10 cellular contexts compared by ENCODE assay signal in genomic region chr1:61226791-61227567, GRCh38.
DNase-seq lines count a peak whose midpoint lies in the region; FAIRE-seq and TF ChIP-seq lines count a peak whose summit lies in the region.
"Had no signal": no experiment of that assay in that cellular context is flagged by ENCODE, and none has a peak within 500 bp of the region (broad histone marks: within the 10 kb centered on the region; RNA-seq: fewer than 3 reads in every experiment).

No MANE protein-coding gene starts in this region.

- no peaks in the 10 kb centered on the region for H4K20me1 ChIP-seq in SK-N-SH (ENCODE audit: insufficient read depth)
- no peaks in the 10 kb centered on the region for H4K20me1 ChIP-seq in keratinocyte (ENCODE audit: control insufficient read depth, extremely low read depth, insufficient read depth, low read length)

- TF ChIP-seq POLR2A in vagina (IDR thresholded peaks at IDR 0.05): no peak

- H2AFZ ChIP-seq in SK-N-SH (ENCODE audit: low read depth) (peak overlapping the region; percentile 52; the same call in 1 of the 2 replicates), keratinocyte (ENCODE audit: control insufficient read depth, low read length) (peak overlapping the region; percentile 24)

- peaks cover 5% of the 10 kb centered on the region for H3F3A ChIP-seq in SK-N-SH (replicated peaks; ENCODE audit: insufficient read depth)

- H3K27ac ChIP-seq in SK-N-SH (ENCODE audit: low read depth in 2 of 2, low read length in 1 of 2) (peak overlapping the region; percentile 22 to 90; a peak in 3 of 4 replicates), keratinocyte (ENCODE audit: control insufficient read depth, insufficient read depth, low read length) (peak overlapping the region; percentile 59), vagina (peak overlapping the region; percentile 43)

- no peaks in the 10 kb centered on the region for H3K36me3 ChIP-seq in SK-N-SH (replicated peaks in 1 of 2; ENCODE audit: control insufficient read depth in 1 of 2, insufficient read depth in 2 of 2, low read length in 1 of 2)
- H3K36me3 ChIP-seq in keratinocyte (ENCODE audit: control insufficient read depth in 2 of 2, extremely low read depth in 1 of 2, insufficient read depth in 2 of 2, low read length in 2 of 2): no peaks in the 10 kb centered on the region
- no peaks in the 10 kb centered on the region for H3K36me3 ChIP-seq in vagina

- DNase-seq in NCI-H82 (lab: John Stamatoyannopoulos, UW): peak; percentile 53
- no peak for DNase-seq in NCI-H82 treated with DMSO at 0.1 percent for 48 hours (lab: John Stamatoyannopoulos, UW; ENCODE audit: unreplicated experiment)
- DNase-seq in SK-N-SH: peak; percentile 44
- DNase-seq in keratinocyte (ENCODE audit: low read depth, low spot score): no peak
- DNase-seq in vagina (ENCODE audit: extremely low spot score in 2 of 2): no peak
- no peak for DNase-seq in posterior vena cava (ENCODE audit: low spot score)
- DNase-seq in NAMALWA (ENCODE audit: low spot score): no peak
- DNase-seq in Kasumi-1 (lab: John Stamatoyannopoulos, UW): no peak
- DNase-seq: activated CD8-positive, alpha-beta memory T cell treated with anti-CD3 and anti-CD28 coated beads for 24 hours; stimulated activated naive CD4-positive, alpha-beta T cell had no signal

- H3K27me3 ChIP-seq in SK-N-SH (ENCODE audit: insufficient read depth) (no peaks in the 10 kb centered on the region), keratinocyte (ENCODE audit: control insufficient read depth, extremely low read depth, insufficient read depth, low read length) (no peaks in the 10 kb centered on the region), vagina (no peaks in the 10 kb centered on the region)

- H3K4me2 ChIP-seq in SK-N-SH (peak overlapping the region; percentile 43), keratinocyte (ENCODE audit: control insufficient read depth, extremely low read depth, insufficient read depth, low read depth, low read length) (peak overlapping the region; percentile 79)

- H3K9me1 ChIP-seq in keratinocyte (ENCODE audit: control insufficient read depth, extremely low read depth, insufficient read depth, low read length): no peaks in the 10 kb centered on the region

- CTCF ChIA-PET in SK-N-SH (lab: Yijun Ruan, JAX): interaction anchor here (1.2 to 2.2 kb wide), 3 partner anchors 11 to 178 kb away, joined by 3 to 5 read pairs (median 4); no protein-coding TSS in a partner anchor

- no peaks in the 10 kb centered on the region for H3K9me3 ChIP-seq in SK-N-SH
- no peaks in the 10 kb centered on the region for H3K9me3 ChIP-seq in keratinocyte (ENCODE audit: control insufficient read depth, low read depth, low read length)
- H3K9me3 ChIP-seq in vagina: no peaks in the 10 kb centered on the region

- TF ChIP-seq RAD21 in SK-N-SH (IDR thresholded peaks at IDR 0.05; ENCODE audit: low read length): peak; percentile 29

- peak overlapping the region; percentile 16 to 31; a peak in 3 of 4 replicates for H3K4me3 ChIP-seq in SK-N-SH (ENCODE audit: low read depth in 2 of 2, low read length in 1 of 2)
- H3K4me3 ChIP-seq in keratinocyte (ENCODE audit: control insufficient read depth in 2 of 3, extremely low read depth in 1 of 3, insufficient read depth in 2 of 3, low read depth in 1 of 3, low read length in 3 of 3): peak overlapping the region in 2 of 3 experiments; percentile 33 to 58
- peak overlapping the region; percentile 19 for H3K4me3 ChIP-seq in vagina

- dilution Hi-C loops in keratinocyte (cut with MboI; ENCODE audit: extremely low pct_ligation_motif_present, low sequenced_read_pairs): no loop called here

- H3K79me2 ChIP-seq in SK-N-SH (ENCODE audit: insufficient read depth) (no peaks in the 10 kb centered on the region), keratinocyte (ENCODE audit: control insufficient read depth, insufficient read depth, low read length) (no peaks in the 10 kb centered on the region)

- peaks cover 0 to 26% of the 10 kb centered on the region in 2 experiments for H3K4me1 ChIP-seq in SK-N-SH (ENCODE audit: control insufficient read depth in 1 of 2, insufficient read depth in 2 of 2, low read depth in 1 of 2, low read length in 1 of 2)
- H3K4me1 ChIP-seq in keratinocyte (ENCODE audit: control insufficient read depth, extremely low read depth, insufficient read depth, low read length): peaks cover 15% of the 10 kb centered on the region
- peaks cover 48% of the 10 kb centered on the region for H3K4me1 ChIP-seq in vagina

- FAIRE-seq in keratinocyte (lab: Jason Lieb, UNC): peak; percentile 52

- H3K9ac ChIP-seq in SK-N-SH (no peak overlapping the region), keratinocyte (ENCODE audit: control insufficient read depth, extremely low read depth, insufficient read depth, low read length) (peak overlapping the region; percentile 47)

- POLR2A ChIA-PET in SK-N-SH (lab: Yijun Ruan, JAX): interaction anchor here (0.9 kb wide), 1 partner anchor 145 kb away, joined by 5 read pairs; the partner anchor contains the start of gene NFIA

- 32% methylated on average over 12 of the region's 12 CpGs for WGBS in SK-N-SH (ENCODE audit: low lambda C conversion rate)

- intact Hi-C loops in vagina (cut with DNase I) (no loop called here), posterior vena cava (cut with DNase I) (no loop called here)

- TF ChIP-seq EP300 in SK-N-SH (IDR thresholded peaks at IDR 0.05; ENCODE audit: borderline replicate concordance in 1 of 2, low read depth in 1 of 2, low read length in 1 of 2): peak in 1 of 2 experiments; percentile 70; a peak in 2 of 4 replicates

- TF ChIP-seq CTCF in SK-N-SH (IDR thresholded peaks at IDR 0.05) (no peak), keratinocyte (optimal IDR thresholded peaks at IDR 0.05 in 1 of 3, IDR thresholded peaks at IDR 0.05 in 1 of 3, conservative IDR thresholded peaks at IDR 0.05 in 1 of 3; ENCODE audit: extremely low read depth in 1 of 3, insufficient read depth in 2 of 3, low read length in 3 of 3) (no peak), vagina (IDR thresholded peaks at IDR 0.05) (no peak)

- H3K9me2 ChIP-seq in SK-N-SH: no peaks in the 10 kb centered on the region

TF ChIP-seq in SK-N-SH, 30 proteins besides CTCF, POLR2A, EP300 and RAD21 (continues in another document):
- TF ChIP-seq MXI1 (IDR thresholded peaks at IDR 0.05; ENCODE audit: low read depth, low read length): peak; percentile 32; the same call in 1 of the 2 replicates
- peak; percentile 13; the same call in 1 of the 2 replicates for TF ChIP-seq SMC3 (IDR thresholded peaks at IDR 0.05; ENCODE audit: low read depth, low read length)
- TF ChIP-seq NFIC (IDR thresholded peaks at IDR 0.05; ENCODE audit: borderline replicate concordance): peak; percentile 87
- TF ChIP-seq FOSL2 (IDR thresholded peaks at IDR 0.05; ENCODE audit: borderline replicate concordance, low read depth): no peak
- no peak for TF ChIP-seq JUND (IDR thresholded peaks at IDR 0.05)
- TF ChIP-seq FOXJ3 (CRISPR knock-in tag; IDR thresholded peaks at IDR 0.05): no peak
- TF ChIP-seq REST (IDR thresholded peaks at IDR 0.05; ENCODE audit: low read depth, low read length): peak; percentile 27; the same call in 1 of the 2 replicates
- TF ChIP-seq RCOR1 (IDR thresholded peaks at IDR 0.05; ENCODE audit: low read length): peak; percentile 6; the same call in 1 of the 2 replicates
- peak; percentile 71 for TF ChIP-seq TCF12 (IDR thresholded peaks at IDR 0.05)
- peak; percentile 72; the same call in 1 of the 2 replicates for TF ChIP-seq PBX3 (IDR thresholded peaks at IDR 0.05)
- peak; percentile 13; the same call in 1 of the 2 replicates for TF ChIP-seq SIN3A (IDR thresholded peaks at IDR 0.05; ENCODE audit: borderline replicate concordance, low read depth, low read length)
- TF ChIP-seq GATA2 (CRISPR knock-in tag; IDR thresholded peaks at IDR 0.05): peak; percentile 72
- TF ChIP-seq MAX (IDR thresholded peaks at IDR 0.05; ENCODE audit: low read depth): 0 out of 2 replicates have a peak, but pooled peaks have one; percentile 23
- TF ChIP-seq YY1 (IDR thresholded peaks at IDR 0.05; ENCODE audit: low read depth): no peak
- TF ChIP-seq RFX5 (IDR thresholded peaks at IDR 0.05; ENCODE audit: low read length): no peak

Comparison
In these comparisons a context has a peak if more than half of its experiments do, and no peak if none do; other contexts are left out.
1. DNase-seq: peak in NCI-H82 (single experiment) and SK-N-SH (single experiment); none in NCI-H82 treated with DMSO at 0.1 percent for 48 hours (single experiment), keratinocyte (single experiment), vagina (0 of 2), posterior vena cava (single experiment), NAMALWA (single experiment) and Kasumi-1 (0 of 2).
2. Peak in every context shown above with its lines, with median percentiles within 50 percentile points of each other: H3K27ac ChIP-seq and H3K4me3 ChIP-seq.